In genomic region chr15:64894395-64895056, GRCh38 we compare ENCODE assay signal across 1 cellular context.
TF ChIP-seq lines count a peak whose summit lies in the region.

No MANE protein-coding gene starts in this region.

TF ChIP-seq in GM12878, 131 proteins besides CTCF, POLR2A, EP300 and RAD21 (continued from another document):
- TF ChIP-seq USF1 (IDR thresholded peaks at IDR 0.05; ENCODE audit: borderline replicate concordance, extremely low read length, insufficient read depth, low read depth, low read length) (peak; percentile 13), BRCA1 (IDR thresholded peaks at IDR 0.05; ENCODE audit: low read depth, low read length) (no peak), NBN (IDR thresholded peaks at IDR 0.05) (no peak), NKRF (conservative IDR thresholded peaks at IDR 0.05) (no peak), SREBF1 (IDR thresholded peaks at IDR 0.05; ENCODE audit: low read length) (no peak), SMARCA5 (IDR thresholded peaks at IDR 0.05) (peak; percentile 63; the same call in 1 of the 2 replicates), POLR2AphosphoS5 (IDR thresholded peaks at IDR 0.05; ENCODE audit: low read length) (no peak; the same call in 1 of the 2 replicates), RELA (IDR thresholded peaks at IDR 0.05; ENCODE audit: borderline replicate concordance, partially characterized antibody) (no peak), TCF3 (IDR thresholded peaks at IDR 0.05; ENCODE audit: borderline replicate concordance, insufficient read depth, low read depth, low read length) (no peak), RCOR1 (conservative IDR thresholded peaks at IDR 0.05; ENCODE audit: low read depth, low read length) (no peak)
